8 cellular contexts compared by ENCODE assay signal in genomic region chr19:37218592-37218935, GRCh38. TPM values are rescaled to one million over a fixed set of nuclear protein-coding genes. Genes with fewer than 3 reads are reported as not detected.
DNase-seq lines count a peak whose midpoint lies in the region; ATAC-seq lines count a peak whose summit lies in the region.

No MANE protein-coding gene starts in this region.

- H3K4me1 Mint-ChIP-seq in activated T-cell treated with anti-CD3 and anti-CD28 coated beads, Interleukin-2, amount 50 U/mL, for 24 hours (ENCODE audit: low read depth) = peaks cover 32% of the 10 kb centered on the region

- H3K4me3 ChIP-seq in iPS-11a (ENCODE audit: low read depth, low read length) = peak overlapping the region; percentile 78

- no peaks in the 10 kb centered on the region for H3K27me3 Mint-ChIP-seq in activated T-cell treated with anti-CD3 and anti-CD28 coated beads, Interleukin-2, amount 50 U/mL, for 24 hours

- H3K4me3 Mint-ChIP-seq in activated T-cell treated with anti-CD3 and anti-CD28 coated beads, Interleukin-2, amount 50 U/mL, for 24 hours = peak overlapping the region; percentile 92

- DNase-seq in activated T-cell treated with anti-CD3 and anti-CD28 coated beads, Interleukin-2, amount 50 U/mL, for 24 hours = no peak
- no peak for DNase-seq in activated T-cell treated with anti-CD3 and anti-CD28 coated beads, Interleukin-2, amount 50 U/mL, for 1 hour
- DNase-seq in activated naive CD4-positive, alpha-beta T cell treated with anti-CD3 and anti-CD28 coated beads, Interleukin-2, amount 50 U/mL, for 72 hours (ENCODE audit: low spot score in 2 of 2) = no peak
- peak in 2 of 3 donors; percentile 9 to 19 for DNase-seq in stimulated activated CD4-positive, alpha-beta T cell treated with anti-CD3 and anti-CD28 coated beads, TNF-alpha, amount 100 ng/mL, for 48 hours (ENCODE audit: low read depth in 3 of 3)
- no peak for DNase-seq in NCI-H187 treated with DMSO at 0.1 percent for 48 hours (lab: John Stamatoyannopoulos, UW)
- DNase-seq in inferior parietal cortex (ENCODE audit: extremely low spot score) = no peak
- DNase-seq in A172 (ENCODE audit: low spot score) = no peak

- peak overlapping the region; percentile 98 for H3K27ac Mint-ChIP-seq in activated T-cell treated with anti-CD3 and anti-CD28 coated beads, Interleukin-2, amount 50 U/mL, for 24 hours
- H3K27ac Mint-ChIP-seq in activated naive CD4-positive, alpha-beta T cell treated with anti-CD3 and anti-CD28 coated beads, Interleukin-2, amount 50 U/mL, for 72 hours = peak overlapping the region; percentile 93 to 97

- peak; percentile 23 to 71 for ATAC-seq in activated naive CD4-positive, alpha-beta T cell treated with anti-CD3 and anti-CD28 coated beads, Interleukin-2, amount 50 U/mL, for 72 hours

- H3K9me3 Mint-ChIP-seq in activated T-cell treated with anti-CD3 and anti-CD28 coated beads, Interleukin-2, amount 50 U/mL, for 24 hours = peaks cover 38% of the 10 kb centered on the region
- peaks cover 13 to 34% of the 10 kb centered on the region in 2 donors for H3K9me3 Mint-ChIP-seq in activated naive CD4-positive, alpha-beta T cell treated with anti-CD3 and anti-CD28 coated beads, Interleukin-2, amount 50 U/mL, for 72 hours

- H3K36me3 Mint-ChIP-seq in activated T-cell treated with anti-CD3 and anti-CD28 coated beads, Interleukin-2, amount 50 U/mL, for 24 hours (ENCODE audit: low read depth) = peaks cover 66% of the 10 kb centered on the region
- H3K36me3 Mint-ChIP-seq in activated naive CD4-positive, alpha-beta T cell treated with anti-CD3 and anti-CD28 coated beads, Interleukin-2, amount 50 U/mL, for 72 hours = peaks cover 42 to 64% of the 10 kb centered on the region in 2 donors

RNA-seq across cellular contexts. Expression of gene ZNF383, which starts 0.6 kb away (rescaled TPM):
- total RNA-seq in activated naive CD4-positive, alpha-beta T cell treated with anti-CD3 and anti-CD28 coated beads, Interleukin-2, amount 50 U/mL, for 72 hours = 10 to 100 TPM in 1 of 2 donors, 1 to 10 TPM in 1; 8.1 to 10.4 TPM
- 3.9 and 8.3 TPM in 2 replicates for total RNA-seq in A172 (2014; rRNA removed; shearing (Covaris generic))

RNA-seq across cellular contexts. Expression of gene ZNF585B, which starts 8.2 kb away (rescaled TPM):
- total RNA-seq in activated naive CD4-positive, alpha-beta T cell treated with anti-CD3 and anti-CD28 coated beads, Interleukin-2, amount 50 U/mL, for 72 hours = 10 to 100 TPM in 1 of 2 donors, 1 to 10 TPM in 1; 4.7 to 11.8 TPM
- total RNA-seq in A172 (2014; rRNA removed; shearing (Covaris generic)) = 4.7 and 5.9 TPM in 2 replicates

RNA-seq across cellular contexts. Expression of gene ZNF585A, which starts 46.1 kb away (rescaled TPM):
- total RNA-seq in activated naive CD4-positive, alpha-beta T cell treated with anti-CD3 and anti-CD28 coated beads, Interleukin-2, amount 50 U/mL, for 72 hours = 1 to 10 TPM; 8.5 to 9.2 TPM
- 8.1 and 18.8 TPM in 2 replicates for total RNA-seq in A172 (2014; rRNA removed; shearing (Covaris generic))

Comparison
In these comparisons a context has a peak if more than half of its experiments do, and no peak if none do; other contexts are left out.
1. DNase-seq: peak in stimulated activated CD4-positive, alpha-beta T cell treated with anti-CD3 and anti-CD28 coated beads, TNF-alpha, amount 100 ng/mL, for 48 hours (2 of 3); none in activated T-cell treated with anti-CD3 and anti-CD28 coated beads, Interleukin-2, amount 50 U/mL, for 24 hours (single experiment), activated T-cell treated with anti-CD3 and anti-CD28 coated beads, Interleukin-2, amount 50 U/mL, for 1 hour (single experiment), activated naive CD4-positive, alpha-beta T cell treated with anti-CD3 and anti-CD28 coated beads, Interleukin-2, amount 50 U/mL, for 72 hours (0 of 2), NCI-H187 treated with DMSO at 0.1 percent for 48 hours (single experiment), inferior parietal cortex (single experiment) and A172 (single experiment).